Comparison of ENCODE assay signal across 8 cellular contexts in the genomic region with DNA sequence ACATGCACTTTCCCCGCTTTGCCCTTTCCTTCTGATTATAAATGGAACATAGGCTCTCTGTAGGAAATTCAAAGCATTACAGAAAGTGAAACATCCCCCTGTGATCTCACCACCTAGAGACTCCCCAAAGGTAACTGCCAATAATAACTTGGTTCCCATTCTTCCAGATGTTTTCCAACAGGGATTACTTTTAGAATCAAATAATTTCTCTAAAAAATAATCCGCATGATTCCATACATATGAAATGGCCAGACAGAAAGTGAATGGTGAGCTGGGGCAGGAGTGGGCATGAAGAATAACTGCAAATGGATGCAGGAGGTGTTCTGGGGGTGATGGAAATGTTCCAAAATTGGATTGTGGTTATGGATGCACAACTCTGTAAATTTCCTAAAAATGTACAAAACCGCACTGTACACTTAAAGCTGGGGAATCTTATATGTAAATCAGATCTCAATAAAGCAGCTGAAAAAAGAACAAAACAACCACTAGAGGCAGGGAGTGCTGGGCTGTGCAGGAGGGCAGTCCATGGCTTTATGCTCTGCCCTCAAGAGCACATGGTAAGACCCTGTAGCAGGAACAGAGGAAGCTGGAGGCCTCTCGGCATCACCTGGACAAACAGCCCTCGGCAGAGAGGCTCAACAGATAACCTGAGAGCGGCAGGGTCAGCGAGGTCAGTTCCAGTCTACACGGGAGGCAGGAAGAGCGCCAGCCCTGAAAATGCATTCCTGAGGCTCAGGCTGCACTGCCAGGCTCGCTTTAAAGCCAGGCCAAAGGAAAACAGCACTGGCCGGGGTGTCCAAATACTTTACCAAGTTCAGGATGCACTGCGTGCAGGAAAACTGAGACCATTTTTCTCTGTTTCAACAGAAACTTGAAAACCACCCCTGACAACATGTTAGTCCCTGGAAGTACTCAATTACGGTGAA. TPM values are rescaled to one million over a fixed set of nuclear protein-coding genes. Genes with fewer than 3 reads are reported as not detected.
DNase-seq lines count a peak whose midpoint lies in the region; ATAC-seq, FAIRE-seq and TF ChIP-seq lines count a peak whose summit lies in the region.

No MANE protein-coding gene starts in this region.

- H2AFZ ChIP-seq in GM12878 (ENCODE audit: control insufficient read depth, low read depth, low read length), result no peak overlapping the region

- H3K4me3 ChIP-seq in GM12878 (no peak overlapping the region), right lobe of liver (no peak overlapping the region), aorta (ENCODE audit: low read length in 2 of 2) (no peak overlapping the region)

- H3K27me3 ChIP-seq in GM12878 (replicated peaks in 1 of 2; ENCODE audit: control insufficient read depth in 2 of 2, insufficient read depth in 2 of 2, low read length in 1 of 2) (no peaks in the 10 kb centered on the region), right lobe of liver (no peaks in the 10 kb centered on the region), aorta (ENCODE audit: control insufficient read depth in 1 of 2, insufficient read depth in 2 of 2, low read length in 1 of 2) (no peaks in the 10 kb centered on the region)

- peaks cover 31% of the 10 kb centered on the region for H3K4me1 ChIP-seq in GM12878 (ENCODE audit: control insufficient read depth, insufficient read depth, low read length)
- H3K4me1 ChIP-seq in right lobe of liver, result peaks cover 0 to 26% (median 0%) of the 10 kb centered on the region in 4 donors
- peaks cover 5 to 11% of the 10 kb centered on the region in 2 donors for H3K4me1 ChIP-seq in aorta (ENCODE audit: control insufficient read depth in 1 of 2, insufficient read depth in 2 of 2, low read length in 2 of 2)

- no peak overlapping the region for H3K9ac ChIP-seq in GM12878 (ENCODE audit: control insufficient read depth, insufficient read depth, low read length)

- DNase-seq in AG20443 (ENCODE audit: low spot score) (peak; percentile 52), HT1080 (ENCODE audit: low read depth) (peak; percentile 31), GM12878 (ENCODE audit: low read depth, low spot score) (no peak), right lobe of liver (peak; percentile 74 to 85 (median 82)), aorta (no peak), NCI-H774 (lab: John Stamatoyannopoulos, UW) (no peak)
- DNase-seq in activated CD8-positive, alpha-beta memory T cell treated with anti-CD3 and anti-CD28 coated beads, Interleukin-2, amount 50 U/mL, for 4 hours, result no peak

- ATAC-seq in GM12878 (peak; percentile 55), right lobe of liver (peak; percentile 86 to 96 (median 94)), aorta (ENCODE audit: low FRiP score) (peak; percentile 11), GM18498 (IDR thresholded peaks at IDR 0.05; ENCODE audit: unreplicated experiment) (no peak)

- no peak for FAIRE-seq in GM12878 (lab: Jason Lieb, UNC)

- peaks cover 8 to 24% of the 10 kb centered on the region in 2 experiments; a peak in 3 of 4 replicates for H3K36me3 ChIP-seq in GM12878 (ENCODE audit: control insufficient read depth in 2 of 2, insufficient read depth in 2 of 2, low read length in 1 of 2)
- no peaks in the 10 kb centered on the region for H3K36me3 ChIP-seq in right lobe of liver
- no peaks in the 10 kb centered on the region for H3K36me3 ChIP-seq in aorta (ENCODE audit: control insufficient read depth in 1 of 2, insufficient read depth in 2 of 2, low read length in 1 of 2)

- peaks cover 4% of the 10 kb centered on the region; the same call in 1 of the 2 replicates for H4K20me1 ChIP-seq in GM12878 (ENCODE audit: control insufficient read depth, insufficient read depth)

- RAD21 ChIA-PET in GM12878 (lab: Charles Lee; ENCODE audit: unreplicated experiment), result interaction anchor here (1.0 kb wide), 1 partner anchor 136 kb away, joined by 4 read pairs; no protein-coding TSS in a partner anchor

- BruUV-seq in GM12878 (replicated peaks; lab: Mats Ljungman, UMichigan), result no TSS peak

- in situ Hi-C loops in GM12878 (cut with MboI), result no loop called here

- peak overlapping the region; percentile 31; the same call in 1 of the 2 replicates for H3K27ac ChIP-seq in GM12878 (ENCODE audit: control insufficient read depth, insufficient read depth)
- H3K27ac ChIP-seq in right lobe of liver, result peak overlapping the region in 2 of 3 donors; percentile 30 to 37
- H3K27ac ChIP-seq in aorta (ENCODE audit: low read depth in 1 of 2, low read length in 2 of 2), result peak overlapping the region; percentile 10 to 94

- intact Hi-C loops in GM12878 (cut with micrococcal nuclease; ENCODE audit: unreplicated experiment), result no loop called here
- intact Hi-C loops in right lobe of liver (cut with DNase I), result no loop called here
- intact Hi-C loops in aorta (cut with DNase I), result loop anchor here in 1 of 2 donors (5.0 kb wide), 1 partner anchor 37 kb away; no protein-coding TSS in a partner anchor

- TF ChIP-seq RAD21 in GM12878 (IDR thresholded peaks at IDR 0.05; ENCODE audit: insufficient read depth, low read depth, low read length), result peak; percentile 28

- TF ChIP-seq POLR2A in GM12878 (IDR thresholded peaks at IDR 0.05; ENCODE audit: low read depth, low read length), result no peak
- TF ChIP-seq POLR2A in right lobe of liver (IDR thresholded peaks at IDR 0.05), result no peak

- CTCF ChIA-PET in GM12878 (lab: Yijun Ruan, JAX), result interaction anchor here (0.8 to 1.3 kb wide), 2 partner anchors 8 to 55 kb away, joined by 3 to 4 read pairs; no protein-coding TSS in a partner anchor

- SMC1A ChIA-PET in GM12878 (lab: Charles Lee; ENCODE audit: uncharacterized antibody, unreplicated experiment), result interaction anchor here (0.7 to 1.7 kb wide), 4 partner anchors 8 to 41 kb away, joined by 3 to 5 read pairs (median 4); no protein-coding TSS in a partner anchor

- POLR2A ChIA-PET in GM12878 (lab: Charles Lee), result no interaction called here

- H3K9me3 ChIP-seq in GM12878 (replicated peaks; ENCODE audit: control insufficient read depth, insufficient read depth, low read length), result no peaks in the 10 kb centered on the region
- no peaks in the 10 kb centered on the region for H3K9me3 ChIP-seq in right lobe of liver
- no peaks in the 10 kb centered on the region for H3K9me3 ChIP-seq in aorta (ENCODE audit: control insufficient read depth, low read length)

- H3K79me2 ChIP-seq in GM12878 (ENCODE audit: control insufficient read depth, insufficient read depth, low read length), result peaks cover 83% of the 10 kb centered on the region

- WGBS in GM12878 (ENCODE audit: insufficient coverage, insufficient replicate concordance, low lambda C conversion rate, missing lambda C conversion rate), result 46% methylated on average over 13 of the region's 13 CpGs
- 27% methylated on average over 9 of the region's 13 CpGs for WGBS in right lobe of liver (ENCODE audit: insufficient coverage, low coverage, low lambda C conversion rate, missing lambda C conversion rate)
- WGBS in aorta, 2 donors, result 8 to 15% methylated on average over 13 of the region's 13 CpGs

- H3K4me2 ChIP-seq in GM12878 (ENCODE audit: control insufficient read depth, insufficient read depth), result no peak overlapping the region

- peak; percentile 3 to 35 (median 30); a peak in 3 of 6 replicates for TF ChIP-seq CTCF in GM12878 (IDR thresholded peaks at IDR 0.05 in 2 of 3, conservative IDR thresholded peaks at IDR 0.05 in 1 of 3; ENCODE audit: control insufficient read depth in 2 of 3, extremely low read depth in 1 of 3, insufficient read depth in 1 of 3, low read depth in 3 of 3, low read length in 3 of 3)
- TF ChIP-seq CTCF in right lobe of liver (IDR thresholded peaks at IDR 0.05), result no peak

- TF ChIP-seq EP300 in GM12878 (IDR thresholded peaks at IDR 0.05; ENCODE audit: borderline replicate concordance in 1 of 2, control insufficient read depth in 1 of 2, low read depth in 2 of 2, low read length in 2 of 2), result no peak

TF ChIP-seq in GM12878, 131 proteins besides CTCF, POLR2A, EP300 and RAD21 (continues in another document):
- TF ChIP-seq RBBP5 (conservative IDR thresholded peaks at IDR 0.05) (no peak), IKZF2 (IDR thresholded peaks at IDR 0.05) (peak; percentile 60 to 65), RUNX3 (IDR thresholded peaks at IDR 0.05; ENCODE audit: low read length) (0 out of 2 replicates have a peak, but pooled peaks have one; percentile 22), KLF5 (IDR thresholded peaks at IDR 0.05; ENCODE audit: partially characterized antibody) (no peak), POU2F2 (IDR thresholded peaks at IDR 0.05; ENCODE audit: borderline replicate concordance, low read depth, low read length) (peak; percentile 19; the same call in 1 of the 3 replicates), RFX5 (IDR thresholded peaks at IDR 0.05; ENCODE audit: low read depth, low read length) (no peak), CREM (IDR thresholded peaks at IDR 0.05; ENCODE audit: low read depth) (no peak), EED (IDR thresholded peaks at IDR 0.05; ENCODE audit: low read depth) (0 out of 2 replicates have a peak, but pooled peaks have one; percentile 44), SIN3A (IDR thresholded peaks at IDR 0.05; ENCODE audit: low read depth, low read length) (no peak)

RNA-seq across cellular contexts. Expression of a gene that starts 39.7 kb away (rescaled TPM):
- total RNA-seq in HT1080 (2014; rRNA removed; shearing (Covaris generic)), result 97.1 and 166 TPM in 2 replicates
- polyA plus RNA-seq in HT1080 (2015; cell fraction: cytosol; rRNA removed), result 314 and 372 TPM in 2 replicates
- 185 and 222 TPM in 2 replicates for polyA plus RNA-seq in HT1080 (2015; cell fraction: nucleus; rRNA removed)
- total RNA-seq in GM12878 (2013; cell fraction: nucleolus; rRNA removed), result 49.2 and 56.8 TPM in 2 replicates
- 88.3 and 104 TPM in 2 replicates for total RNA-seq in GM12878 (2014; rRNA removed)
- total RNA-seq in GM12878 (2014; rRNA removed; fragmentation: Illumina TruSeq; extraction: Trizol), result 204 TPM in 2 replicates
- 393 and 404 TPM in 2 replicates for total RNA-seq in GM12878 (2021)
- polyA plus RNA-seq in GM12878 (2011; ENCODE audit: low read depth), result 244 TPM
- polyA plus RNA-seq in GM12878 (2011; rRNA removed), result 138 and 184 TPM in 2 replicates
- polyA plus RNA-seq in GM12878 (2011; cell fraction: cytosol; rRNA removed), result 228 and 231 TPM in 2 replicates
- polyA plus RNA-seq in GM12878 (2011; cell fraction: nucleus; rRNA removed), result 101 and 110 TPM in 2 replicates
- 287 and 325 TPM in 2 replicates for polyA plus RNA-seq in GM12878 (2012)
- 409 and 454 TPM in 2 replicates for polyA plus RNA-seq in GM12878 (2014; fragmentation: Illumina TruSeq; extraction: Trizol)
- 100 to 1,000 TPM; 121 to 147 TPM for polyA plus RNA-seq in GM12878 (2014; fragmentation: Nextera tagmentation; extraction: Ambion mirVana)
- 198 and 222 TPM in 2 replicates for polyA plus RNA-seq in GM12878 (2014; rRNA removed)
- 100 to 1,000 TPM; 324 to 365 TPM for polyA plus RNA-seq in GM12878 (2016; fragmentation: Nextera tagmentation; extraction: Ambion mirVana)
- polyA minus RNA-seq in GM12878 (2011; rRNA and poly(A)+ RNA removed), result 105 and 120 TPM in 2 replicates
- 57.6 and 63.5 TPM in 2 replicates for polyA minus RNA-seq in GM12878 (2011; cell fraction: cytosol; rRNA and poly(A)+ RNA removed)
- 19.3 and 32.2 TPM in 2 replicates for polyA minus RNA-seq in GM12878 (2011; cell fraction: nucleus; rRNA and poly(A)+ RNA removed)
- 100 to 1,000 TPM in 1 of 6 experiments, 10 to 100 TPM in 5; 53.5 to 117 (median 88.0) TPM for total RNA-seq in right lobe of liver
- total RNA-seq in aorta, result 100 to 1,000 TPM; 289 to 297 TPM
- polyA plus RNA-seq in aorta, result 100 to 1,000 TPM; 230 to 254 TPM

Comparison
In these comparisons a context has a peak if more than half of its experiments do, and no peak if none do; other contexts are left out.
1. DNase-seq: peak in AG20443 (single experiment), HT1080 (single experiment) and right lobe of liver (3 of 3); none in GM12878 (single experiment), aorta (0 of 2), activated CD8-positive, alpha-beta memory T cell treated with anti-CD3 and anti-CD28 coated beads, Interleukin-2, amount 50 U/mL, for 4 hours (single experiment) and NCI-H774 (single experiment).
2. CTCF ChIP-seq: peak in GM12878 (3 of 3); none in right lobe of liver (0 of 4).
3. Peak in every context shown above with its lines, with median percentiles within 50 percentile points of each other: H3K27ac ChIP-seq.